In genomic region chrX:906586-906985, GRCh38 we compare ENCODE assay signal across 31 cellular contexts.
"Had no signal": no experiment of that assay in that cellular context is flagged by ENCODE, and none has a peak within 500 bp of the region (broad histone marks: within the 10 kb centered on the region; RNA-seq: fewer than 3 reads in every experiment).

No MANE protein-coding gene starts in this region.

- H3K36me3 Mint-ChIP-seq: naive thymus-derived CD4-positive, alpha-beta T cell; neural progenitor cell; stimulated activated memory B cell treated with anti-CD40 and anti-IgM and Interleukin-4, amounts not matched to agents 10 μg/mL and 1 μg/mL and 100 μg/mL, for 72 hours had no signal

- H3K9ac ChIP-seq: neural progenitor cell had no signal

- H3K36me3 ChIP-seq: gastrocnemius medialis, neural progenitor cell, ovary, sigmoid colon, spleen, tibial artery, upper lobe of left lung had no signal

- H3K27me3 ChIP-seq: gastrocnemius medialis, neural progenitor cell, ovary, sigmoid colon, spleen, testis, upper lobe of left lung had no signal

- ATAC-seq: esophagus mucosa; gastrocnemius medialis; left lobe of liver; naive thymus-derived CD4-positive, alpha-beta T cell; psoas muscle; right cardiac atrium; stimulated activated memory B cell treated with anti-CD40 and anti-IgM and Interleukin-4, amounts not matched to agents 10 μg/mL and 1 μg/mL and 100 μg/mL, for 72 hours; stimulated activated naive CD8-positive, alpha-beta T cell treated with anti-CD3 and anti-CD28 coated beads, Interleukin-15, Interleukin-2, amounts not matched to agents 100 U/mL and 50 U/mL, for 24 hours had no signal

- H3K27ac ChIP-seq: epithelial cell of prostate, gastrocnemius medialis, neural progenitor cell, ovary, psoas muscle, sigmoid colon, skin epidermis, spleen, testis, tibial artery, upper lobe of left lung had no signal

- H2AFZ ChIP-seq: neural progenitor cell had no signal

- H3K27me3 Mint-ChIP-seq: stimulated activated memory B cell treated with anti-CD40 and anti-IgM and Interleukin-4, amounts not matched to agents 10 μg/mL and 1 μg/mL and 100 μg/mL, for 72 hours had no signal

- DNase-seq: cortex of kidney; effector CD8-positive, alpha-beta T cell; endodermal cell; foreskin fibroblast; gastrocnemius medialis; head of caudate nucleus; naive thymus-derived CD4-positive, alpha-beta T cell; nucleus accumbens; ovary; posterior cingulate gyrus; psoas muscle; right cardiac atrium; sigmoid colon; stimulated activated CD4-positive, alpha-beta T cell treated with anti-CD3 and anti-CD28 coated beads, Interleukin-4, amount 100 ng/mL, for 4 hours; stimulated activated naive CD8-positive, alpha-beta T cell treated with anti-CD3 and anti-CD28 coated beads, Interleukin-15, Interleukin-2, amounts not matched to agents 100 U/mL and 50 U/mL, for 24 hours; substantia nigra; testis; upper lobe of left lung had no signal

- H3K9me3 ChIP-seq: gastrocnemius medialis, ovary, psoas muscle, testis, upper lobe of left lung had no signal

- H3K4me2 ChIP-seq: neural progenitor cell had no signal

- FAIRE-seq: keratinocyte, urothelium cell line had no signal

- H3K4me3 Mint-ChIP-seq: endodermal cell; memory B cell; naive thymus-derived CD4-positive, alpha-beta T cell; nephron; neural progenitor cell; stimulated activated memory B cell treated with anti-CD40 and anti-IgM and Interleukin-4, amounts not matched to agents 10 μg/mL and 1 μg/mL and 100 μg/mL, for 72 hours had no signal

- H3K27ac Mint-ChIP-seq: endodermal cell; memory B cell; naive thymus-derived CD4-positive, alpha-beta T cell; nephron; neural progenitor cell; stimulated activated memory B cell treated with anti-CD40 and anti-IgM and Interleukin-4, amounts not matched to agents 10 μg/mL and 1 μg/mL and 100 μg/mL, for 72 hours had no signal

- H3K4me1 Mint-ChIP-seq: endodermal cell; memory B cell; naive thymus-derived CD4-positive, alpha-beta T cell; stimulated activated memory B cell treated with anti-CD40 and anti-IgM and Interleukin-4, amounts not matched to agents 10 μg/mL and 1 μg/mL and 100 μg/mL, for 72 hours had no signal

- H3K4me1 ChIP-seq: gastrocnemius medialis, neural progenitor cell, psoas muscle, sigmoid colon, spleen, testis, tibial artery, upper lobe of left lung had no signal

- H3K4me3 ChIP-seq: gastrocnemius medialis, lung, neural progenitor cell, ovary, psoas muscle, sigmoid colon, skin epidermis, spleen, testis, tibial artery, upper lobe of left lung had no signal
